10 cellular contexts compared by ENCODE assay signal in genomic region chr9:137167752-137168574, GRCh38. TPM values are rescaled to one million over a fixed set of nuclear protein-coding genes. Genes with fewer than 3 reads are reported as not detected.
DNase-seq lines count a peak whose midpoint lies in the region; ATAC-seq and TF ChIP-seq lines count a peak whose summit lies in the region.
"Had no signal": no experiment of that assay in that cellular context is flagged by ENCODE, and none has a peak within 500 bp of the region (broad histone marks: within the 10 kb centered on the region; RNA-seq: fewer than 3 reads in every experiment).

No MANE protein-coding gene starts in this region.

- H3K9me3 ChIP-seq in MG63 (no peaks in the 10 kb centered on the region), ascending aorta (no peaks in the 10 kb centered on the region)

- H3K36me3 Mint-ChIP-seq in nephron progenitor cell (ENCODE audit: low read depth), result no peaks in the 10 kb centered on the region

- peaks cover 94% of the 10 kb centered on the region for H3K27me3 Mint-ChIP-seq in nephron progenitor cell (ENCODE audit: low read depth, poor library complexity)

- no peaks in the 10 kb centered on the region for H3K4me1 Mint-ChIP-seq in nephron progenitor cell

- H3K27ac Mint-ChIP-seq in nephron progenitor cell, result no peak overlapping the region

- ATAC-seq in GM21619 (IDR thresholded peaks at IDR 0.05; ENCODE audit: unreplicated experiment) (no peak), GM21723 (IDR thresholded peaks at IDR 0.05; ENCODE audit: unreplicated experiment) (no peak)

- DNase-seq in DMS79 (lab: John Stamatoyannopoulos, UW) (peak; percentile 48), MG63 (peak; percentile 34), ascending aorta (ENCODE audit: low spot score in 2 of 2) (no peak), nephron progenitor cell (peak; percentile 64), ureter (ENCODE audit: low spot score) (no peak)
- DNase-seq in stimulated activated CD4-positive, alpha-beta T cell treated with anti-CD3 and anti-CD28 coated beads, Interleukin-2, amount 100 ng/mL, for 48 hours, result no peak

- H3K4me3 Mint-ChIP-seq in nephron progenitor cell, result no peak overlapping the region

- H3K4me3 ChIP-seq in MG63, result no peak overlapping the region
- peak overlapping the region; percentile 38 to 60 for H3K4me3 ChIP-seq in ascending aorta

- H3K36me3 ChIP-seq in MG63, result no peaks in the 10 kb centered on the region
- no peaks in the 10 kb centered on the region for H3K36me3 ChIP-seq in ascending aorta

- H3K27me3 ChIP-seq in MG63, result peaks cover 37% of the 10 kb centered on the region
- peaks cover 42% of the 10 kb centered on the region for H3K27me3 ChIP-seq in ascending aorta

- H3K4me1 ChIP-seq in ascending aorta, result peaks cover 15 to 16% of the 10 kb centered on the region in 2 donors

- intact Hi-C loops in ascending aorta (cut with DNase I), result no loop called here

- TF ChIP-seq CTCF in ascending aorta (IDR thresholded peaks at IDR 0.05), result no peak
- TF ChIP-seq CTCF in nephron progenitor cell (IDR thresholded peaks at IDR 0.05), result no peak

- no peaks in the 10 kb centered on the region for H3K9me3 Mint-ChIP-seq in nephron progenitor cell

- no peak overlapping the region for H3K27ac ChIP-seq in ascending aorta

RNA-seq across cellular contexts. Expression of gene LRRC26, which starts 1.9 kb away (rescaled TPM):
- total RNA-seq in MG63 (2014; rRNA removed; shearing (Covaris generic); ENCODE audit: low replicate concordance), result not detected in 2 replicates
- total RNA-seq in ascending aorta, result not detected
- total RNA-seq in ureter, result not detected
- total RNA-seq: activated CD8-positive, alpha-beta memory T cell treated with anti-CD3 and anti-CD28 coated beads for 36 hours; renal cortical epithelial cell had no signal

RNA-seq across cellular contexts. Expression of gene TMEM210, which starts 3.9 kb away (rescaled TPM):
- total RNA-seq in MG63 (2014; rRNA removed; shearing (Covaris generic); ENCODE audit: low replicate concordance), result not detected in 2 replicates
- total RNA-seq in ascending aorta (not detected), ureter (not detected)
- total RNA-seq: activated CD8-positive, alpha-beta memory T cell treated with anti-CD3 and anti-CD28 coated beads for 36 hours; renal cortical epithelial cell had no signal

RNA-seq across cellular contexts. Expression of gene ANAPC2, which starts 20.4 kb away (rescaled TPM):
- 31.1 and 34.6 TPM in 2 replicates for total RNA-seq in MG63 (2014; rRNA removed; shearing (Covaris generic); ENCODE audit: low replicate concordance)
- 24.1 TPM for total RNA-seq in ascending aorta
- 74.5 TPM for total RNA-seq in ureter

RNA-seq across cellular contexts. Expression of gene SSNA1, which starts 20.5 kb away (rescaled TPM):
- 161 and 267 TPM in 2 replicates for total RNA-seq in MG63 (2014; rRNA removed; shearing (Covaris generic); ENCODE audit: low replicate concordance)
- total RNA-seq in ascending aorta, result 123 TPM
- 58.3 TPM for total RNA-seq in ureter

RNA-seq across cellular contexts. Expression of gene GRIN1, which starts 29.0 kb away (rescaled TPM):
- not detected in 2 replicates for total RNA-seq in MG63 (2014; rRNA removed; shearing (Covaris generic); ENCODE audit: low replicate concordance)
- not detected for total RNA-seq in ascending aorta
- 0.21 TPM for total RNA-seq in ureter

Comparison
In these comparisons a context has a peak if more than half of its experiments do, and no peak if none do; other contexts are left out.
1. DNase-seq: peak in DMS79 (single experiment), MG63 (single experiment) and nephron progenitor cell (single experiment); none in ascending aorta (0 of 2), ureter (single experiment) and stimulated activated CD4-positive, alpha-beta T cell treated with anti-CD3 and anti-CD28 coated beads, Interleukin-2, amount 100 ng/mL, for 48 hours (0 of 2).